15 cellular contexts compared by ENCODE assay signal in the genomic region with DNA sequence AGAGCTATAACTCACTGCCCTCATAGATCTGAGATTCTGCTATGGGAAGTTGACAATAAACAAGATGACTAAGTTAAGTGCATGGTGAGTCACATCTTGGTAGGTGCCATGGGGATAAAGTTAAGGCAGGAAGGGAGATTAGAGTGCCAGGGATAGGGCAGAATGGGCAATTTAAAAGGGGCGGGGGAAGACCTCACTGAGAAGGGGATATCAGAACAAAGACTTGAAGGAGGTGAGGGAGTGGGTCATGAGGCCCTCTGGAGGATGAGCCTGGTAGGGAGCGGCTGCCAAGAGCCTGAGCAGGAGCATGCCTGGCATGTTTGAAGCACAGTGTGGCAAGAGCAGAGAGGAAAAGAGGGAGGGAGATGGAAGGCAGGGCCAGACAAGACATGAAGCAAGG. TPM values are rescaled to one million over a fixed set of nuclear protein-coding genes. Genes with fewer than 3 reads are reported as not detected.
DNase-seq lines count a peak whose midpoint lies in the region; ATAC-seq and TF ChIP-seq lines count a peak whose summit lies in the region.
"Had no signal": no experiment of that assay in that cellular context is flagged by ENCODE, and none has a peak within 500 bp of the region (broad histone marks: within the 10 kb centered on the region; RNA-seq: fewer than 3 reads in every experiment).

No MANE protein-coding gene starts in this region.

- no peak for TF ChIP-seq CTCF in coronary artery (IDR thresholded peaks at IDR 0.05)

- ATAC-seq in left colon (peak; percentile 64), HG02678 (IDR thresholded peaks at IDR 0.05; ENCODE audit: unreplicated experiment) (no peak)
- ATAC-seq: stimulated activated naive B cell treated with anti-CD40 and anti-IgM and Interleukin-4, amounts not matched to agents 10 μg/mL and 1 μg/mL and 100 μg/mL, for 72 hours had no signal

- no peak overlapping the region for H3K4me3 ChIP-seq in coronary artery
- H3K4me3 ChIP-seq: BLaER1 treated with 17β-estradiol and CSF1 and Interleukin-3, amounts not matched to agents 10 nM and 100 nM; prostate gland had no signal

- intact Hi-C loops in left colon (cut with DNase I, micrococcal nuclease), result no loop called here

- DNase-seq in DMS53 treated with DMSO at 0.1 percent for 48 hours (lab: John Stamatoyannopoulos, UW; ENCODE audit: unreplicated experiment), result peak; percentile 41
- peak; percentile 71 for DNase-seq in HT1080 (ENCODE audit: low read depth)
- DNase-seq in T1000 (lab: John Stamatoyannopoulos, UW), result peak; percentile 71
- no peak for DNase-seq in left colon
- no peak for DNase-seq in HK-2 (ENCODE audit: unreplicated experiment)
- DNase-seq in GM19240 (ENCODE audit: insufficient read length, low spot score), result no peak
- DNase-seq in coronary artery (ENCODE audit: low spot score), result no peak
- DNase-seq: activated naive CD4-positive, alpha-beta T cell treated with Interleukin-2 at 50 U/mL for 16 hours; NCI-H2227 treated with DMSO at 0.1 percent for 48 hours; stimulated activated CD4-positive, alpha-beta T cell treated with anti-CD3 and anti-CD28 coated beads, Interleukin-2, amount 100 ng/mL, for 48 hours; stimulated activated naive B cell treated with anti-CD40 and anti-IgM and Interleukin-4, amounts not matched to agents 10 μg/mL and 1 μg/mL and 100 μg/mL, for 72 hours had no signal

- no peak overlapping the region for H3K27ac ChIP-seq in coronary artery
- H3K27ac ChIP-seq: BLaER1 treated with 17β-estradiol and CSF1 and Interleukin-3, amounts not matched to agents 10 nM and 100 nM; prostate gland had no signal

RNA-seq across cellular contexts. Expression of a gene that starts 34.8 kb away (rescaled TPM):
- total RNA-seq in HT1080 (2014; rRNA removed; shearing (Covaris generic)), result not detected in 2 replicates
- 0.02 TPM in 1 of 2 replicates, not detected in the other for polyA plus RNA-seq in HT1080 (2015; cell fraction: cytosol; rRNA removed)
- not detected in 2 replicates for polyA plus RNA-seq in HT1080 (2015; cell fraction: nucleus; rRNA removed)
- 1 to 10 TPM; 3.5 to 6.4 TPM for total RNA-seq in left colon
- total RNA-seq: activated CD8-positive, alpha-beta memory T cell treated with anti-CD3 and anti-CD28 coated beads for 36 hours had no signal

RNA-seq across cellular contexts. Expression of a gene that starts 34.9 kb away (rescaled TPM):
- not detected in 2 replicates for total RNA-seq in HT1080 (2014; rRNA removed; shearing (Covaris generic))
- polyA plus RNA-seq in HT1080 (2015; cell fraction: cytosol; rRNA removed), result not detected in 2 replicates
- not detected in 2 replicates for polyA plus RNA-seq in HT1080 (2015; cell fraction: nucleus; rRNA removed)
- total RNA-seq in left colon, result under 1 TPM in 1 of 2 donors, not detected in 1; 0.09 TPM
- total RNA-seq: activated CD8-positive, alpha-beta memory T cell treated with anti-CD3 and anti-CD28 coated beads for 36 hours had no signal

RNA-seq across cellular contexts. Expression of a gene that starts 54.0 kb away (rescaled TPM):
- total RNA-seq in HT1080 (2014; rRNA removed; shearing (Covaris generic)), result 1.8 and 2.5 TPM in 2 replicates
- 2.1 and 2.4 TPM in 2 replicates for polyA plus RNA-seq in HT1080 (2015; cell fraction: cytosol; rRNA removed)
- 3.6 and 6.8 TPM in 2 replicates for polyA plus RNA-seq in HT1080 (2015; cell fraction: nucleus; rRNA removed)
- total RNA-seq in left colon, result 1 to 10 TPM; 3.2 to 3.8 TPM

Comparison
In these comparisons a context has a peak if more than half of its experiments do, and no peak if none do; other contexts are left out.
1. DNase-seq: peak in DMS53 treated with DMSO at 0.1 percent for 48 hours (single experiment), HT1080 (single experiment) and T1000 (single experiment); none in left colon (0 of 2), HK-2 (single experiment), GM19240 (single experiment) and coronary artery (single experiment).